Comparison of ENCODE assay signal across 8 cellular contexts in genomic region chr1:27489973-27490741, GRCh38. TPM values are rescaled to one million over a fixed set of nuclear protein-coding genes. Genes with fewer than 3 reads are reported as not detected.
A peak's percentile ranks its signal among the peaks of the same experiment; 100 is the strongest.
DNase-seq lines count a peak whose midpoint lies in the region; ATAC-seq and TF ChIP-seq lines count a peak whose summit lies in the region.

WASF2 (minus strand) TSS chr1:27490167; CDS start chr1:27428890, 61,277 bp downstream.

- DNase-seq in AG09319 (ENCODE audit: extremely low read depth, low read depth) = peak; percentile 93
- DNase-seq in NCI-H460 (ENCODE audit: extremely low read depth, low read depth) = peak; percentile 92
- DNase-seq in activated CD4-positive, CD25-positive, alpha-beta regulatory T cell treated with anti-CD3 and anti-CD28 coated beads, Interleukin-2, amount 50 U/mL, for 72 hours = peak; percentile 96
- DNase-seq in cerebellar nuclear complex (lab: John Stamatoyannopoulos, UW) = peak; percentile 60 to 93
- DNase-seq in islet precursor cell = peak; percentile 98
- DNase-seq in stimulated activated CD4-positive, alpha-beta T cell treated with anti-CD3 and anti-CD28 coated beads, Interleukin-12 subunit alpha, Interleukin-12 subunit beta, amount 100 ng/mL, for 48 hours (ENCODE audit: low read depth in 2 of 3, low spot score in 1 of 3) = peak; percentile 96 to 98 (median 96)

- TF ChIP-seq CTCF in AG09319 (IDR thresholded peaks at IDR 0.05; ENCODE audit: low read depth, low read length) = no peak

- ATAC-seq in GM19043 (IDR thresholded peaks at IDR 0.05; ENCODE audit: low read depth, unreplicated experiment) (peak; percentile 75), HG03378 (IDR thresholded peaks at IDR 0.05; ENCODE audit: unreplicated experiment) (peak; percentile 84)

RNA-seq across cellular contexts. Expression of gene WASF2, which starts in this region (rescaled TPM):
- total RNA-seq in NCI-H460 (2014; rRNA removed; shearing (Covaris generic)) = 17.7 and 20.0 TPM in 2 replicates
- polyA plus RNA-seq in NCI-H460 (2014; cell fraction: nucleus; rRNA removed) = 10.6 and 12.8 TPM in 2 replicates

Comparison
In these comparisons a context has a peak if more than half of its experiments do, and no peak if none do; other contexts are left out.
1. Peak in every context shown above with its lines: DNase-seq and ATAC-seq.